25 cellular contexts compared by ENCODE assay signal in the genomic region with DNA sequence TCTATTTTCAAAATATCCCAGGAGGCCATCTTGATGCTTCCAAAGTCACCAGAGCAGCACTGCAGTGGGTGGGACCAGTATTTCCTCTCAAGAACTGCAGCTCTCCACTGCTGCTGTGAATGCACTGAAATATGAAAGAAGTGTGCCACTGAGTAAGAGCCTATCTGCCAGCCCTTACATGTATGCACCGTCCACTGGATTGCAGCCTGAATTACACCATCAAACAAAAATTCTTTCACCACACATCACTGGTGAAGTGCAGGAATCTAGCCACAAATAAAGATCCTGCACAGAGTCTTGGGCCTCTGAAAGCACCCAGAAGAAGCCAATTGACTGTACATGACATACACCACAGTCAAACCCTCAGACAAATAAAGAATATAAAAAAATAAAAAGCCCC.
DNase-seq lines count a peak whose midpoint lies in the region; ATAC-seq and TF ChIP-seq lines count a peak whose summit lies in the region.
"Had no signal": no experiment of that assay in that cellular context is flagged by ENCODE, and none has a peak within 500 bp of the region (broad histone marks: within the 10 kb centered on the region; RNA-seq: fewer than 3 reads in every experiment).

No MANE protein-coding gene starts in this region.

- H3K9me3 ChIP-seq in adipocyte (ENCODE audit: control insufficient read depth, low read length) (peaks cover 12% of the 10 kb centered on the region), fibroblast of lung (ENCODE audit: control insufficient read depth, insufficient read depth, low read depth, low read length) (no peaks in the 10 kb centered on the region), Caco-2 (no peaks in the 10 kb centered on the region)
- H3K9me3 ChIP-seq: SK-N-SH had no signal

- no peak overlapping the region for H3K9ac ChIP-seq in adipocyte (ENCODE audit: low read length)
- H3K9ac ChIP-seq in fibroblast of lung (ENCODE audit: insufficient read depth, low read length): no peak overlapping the region
- H3K9ac ChIP-seq: SK-N-SH had no signal

- intact Hi-C loops in Caco-2 (cut with micrococcal nuclease; ENCODE audit: unreplicated experiment): no loop called here

- H3K36me3 ChIP-seq in adipocyte (ENCODE audit: control insufficient read depth, insufficient read depth, low read length, severe bottlenecking) (no peaks in the 10 kb centered on the region), fibroblast of lung (ENCODE audit: control insufficient read depth, insufficient read depth, low read length) (no peaks in the 10 kb centered on the region), Caco-2 (ENCODE audit: control insufficient read depth, insufficient read depth, low read length) (no peaks in the 10 kb centered on the region)
- H3K36me3 ChIP-seq: left ventricle myocardium inferior had no signal

- no peak overlapping the region for H3K4me3 ChIP-seq in adipocyte (ENCODE audit: low read length)
- H3K4me3 ChIP-seq in fibroblast of lung (replicated peaks in 1 of 4; ENCODE audit: control extremely low read depth in 1 of 4, insufficient read depth in 1 of 4, low read depth in 3 of 4, low read length in 4 of 4): no peak overlapping the region
- no peak overlapping the region for H3K4me3 ChIP-seq in Caco-2 (ENCODE audit: low read depth, low read length)
- H3K4me3 ChIP-seq: left ventricle myocardium inferior had no signal

- H3K4me3 Mint-ChIP-seq in Caco-2 (ENCODE audit: unreplicated experiment): no peak overlapping the region
- no peak overlapping the region for H3K4me3 Mint-ChIP-seq in activated CD4-positive, alpha-beta T cell treated with anti-CD3 and anti-CD28 coated beads, Interleukin-2, amount 10 ng/mL, durations not matched to agents 7 days and 5 days
- H3K4me3 Mint-ChIP-seq: activated B cell treated with CpG ODN at 0.5 μM for 24 hours; activated CD8-positive, alpha-beta T cell treated with anti-CD3 and anti-CD28 coated beads, Interleukin-2, amount 10 ng/mL, durations not matched to agents 7 days and 5 days; activated T-cell treated with anti-CD3 and anti-CD28 coated beads, Interleukin-2, amount 50 U/mL, for 24 hours; stimulated activated naive B cell treated with anti-CD40 and anti-IgM and Interleukin-4, amounts not matched to agents 10 μg/mL and 1 μg/mL and 100 μg/mL, for 72 hours had no signal

- no peaks in the 10 kb centered on the region for H4K20me1 ChIP-seq in fibroblast of lung (ENCODE audit: control insufficient read depth, extremely low read depth, insufficient read depth, low read length)

- peaks cover 24% of the 10 kb centered on the region for H3K27me3 Mint-ChIP-seq in Caco-2 (ENCODE audit: insufficient read depth, unreplicated experiment)
- peaks cover 12% of the 10 kb centered on the region for H3K27me3 Mint-ChIP-seq in activated CD4-positive, alpha-beta T cell treated with anti-CD3 and anti-CD28 coated beads, Interleukin-2, amount 10 ng/mL, durations not matched to agents 7 days and 5 days

- peaks cover 14% of the 10 kb centered on the region for H3K4me1 ChIP-seq in adipocyte (ENCODE audit: control insufficient read depth, insufficient read depth, low read length)
- H3K4me1 ChIP-seq in fibroblast of lung (ENCODE audit: control insufficient read depth, extremely low read depth, insufficient read depth, low read length): no peaks in the 10 kb centered on the region
- H3K4me1 ChIP-seq in Caco-2: no peaks in the 10 kb centered on the region

- no peaks in the 10 kb centered on the region for H3K36me3 Mint-ChIP-seq in Caco-2 (ENCODE audit: insufficient read depth, unreplicated experiment)
- no peaks in the 10 kb centered on the region for H3K36me3 Mint-ChIP-seq in activated CD4-positive, alpha-beta T cell treated with anti-CD3 and anti-CD28 coated beads, Interleukin-2, amount 10 ng/mL, durations not matched to agents 7 days and 5 days (ENCODE audit: low read depth)
- H3K36me3 Mint-ChIP-seq: stimulated activated naive B cell treated with anti-CD40 and anti-IgM and Interleukin-4, amounts not matched to agents 10 μg/mL and 1 μg/mL and 100 μg/mL, for 72 hours had no signal

- H3K79me2 ChIP-seq in fibroblast of lung (ENCODE audit: control insufficient read depth, insufficient read depth, low read length): no peaks in the 10 kb centered on the region

- no peak overlapping the region for H3K4me2 ChIP-seq in fibroblast of lung (ENCODE audit: extremely low read depth, insufficient read depth, low read length)
- H3K4me2 ChIP-seq: SK-N-SH had no signal

- TF ChIP-seq CTCF in fibroblast of lung (conservative IDR thresholded peaks at IDR 0.05 in 1 of 2, IDR thresholded peaks at IDR 0.05 in 1 of 2; ENCODE audit: low read depth in 1 of 2, low read length in 2 of 2) (no peak), Caco-2 (IDR thresholded peaks at IDR 0.05; ENCODE audit: insufficient read depth in 1 of 2, low read depth in 1 of 2, low read length in 1 of 2, severe bottlenecking in 1 of 2, unreplicated experiment in 1 of 2) (no peak)

- no peak overlapping the region for H3K27ac ChIP-seq in fibroblast of lung (ENCODE audit: insufficient read depth, low read length)
- H3K27ac ChIP-seq: left ventricle myocardium inferior had no signal

- H2AFZ ChIP-seq in fibroblast of lung (ENCODE audit: low read length): no peak overlapping the region

- CTCF ChIA-PET in Caco-2 (lab: Charles Lee): no interaction called here
- CTCF ChIA-PET in activated CD4-positive, alpha-beta T cell treated with anti-CD3 and anti-CD28 coated beads, Interleukin-2, amount 10 ng/mL, durations not matched to agents 7 days and 5 days (lab: Charles Lee): no interaction called here

- ATAC-seq in left lobe of liver: no peak
- ATAC-seq: activated CD8-positive, alpha-beta T cell treated with anti-CD3 and anti-CD28 coated beads, Interleukin-2, amount 10 ng/mL, durations not matched to agents 7 days and 5 days; stimulated activated naive B cell treated with anti-CD40 and anti-IgM and Interleukin-4, amounts not matched to agents 10 μg/mL and 1 μg/mL and 100 μg/mL, for 72 hours had no signal

- no TSS peak for BruUV-seq in Caco-2 (replicated peaks; lab: Mats Ljungman, UMichigan)

- no peaks in the 10 kb centered on the region for H3K9me3 Mint-ChIP-seq in Caco-2 (ENCODE audit: unreplicated experiment)
- no peaks in the 10 kb centered on the region for H3K9me3 Mint-ChIP-seq in activated CD4-positive, alpha-beta T cell treated with anti-CD3 and anti-CD28 coated beads, Interleukin-2, amount 10 ng/mL, durations not matched to agents 7 days and 5 days
- H3K9me3 Mint-ChIP-seq: activated B cell treated with CpG ODN at 0.5 μM for 24 hours had no signal

- POLR2A ChIA-PET in Caco-2 (lab: Charles Lee): no interaction called here
- POLR2A ChIA-PET in activated CD4-positive, alpha-beta T cell treated with anti-CD3 and anti-CD28 coated beads, Interleukin-2, amount 10 ng/mL, durations not matched to agents 7 days and 5 days (lab: Charles Lee): no interaction called here

- no peaks in the 10 kb centered on the region for H3K4me1 Mint-ChIP-seq in Caco-2 (ENCODE audit: low read depth, unreplicated experiment)
- no peaks in the 10 kb centered on the region for H3K4me1 Mint-ChIP-seq in activated CD4-positive, alpha-beta T cell treated with anti-CD3 and anti-CD28 coated beads, Interleukin-2, amount 10 ng/mL, durations not matched to agents 7 days and 5 days
- H3K4me1 Mint-ChIP-seq: activated B cell treated with CpG ODN at 0.5 μM for 24 hours; stimulated activated naive B cell treated with anti-CD40 and anti-IgM and Interleukin-4, amounts not matched to agents 10 μg/mL and 1 μg/mL and 100 μg/mL, for 72 hours had no signal

- H3K27me3 ChIP-seq in adipocyte (replicated peaks; ENCODE audit: control insufficient read depth, insufficient read depth, low read length) (no peaks in the 10 kb centered on the region), fibroblast of lung (ENCODE audit: control insufficient read depth, insufficient read depth, low read length) (no peaks in the 10 kb centered on the region), Caco-2 (replicated peaks; ENCODE audit: control insufficient read depth, insufficient read depth, low read length) (no peaks in the 10 kb centered on the region; the same call in 1 of the 2 replicates)

- peak; percentile 10 for DNase-seq in ELR (ENCODE audit: low read depth)
- peak; percentile 28 for DNase-seq in adipocyte (ENCODE audit: low read depth)
- peak; percentile 21 to 85 for DNase-seq in fibroblast of lung (ENCODE audit: low read depth in 2 of 2)
- peak; percentile 53 for DNase-seq in non-pigmented ciliary epithelial cell (ENCODE audit: low read depth)
- DNase-seq in Ammon's horn (ENCODE audit: low spot score): no peak
- DNase-seq in Caco-2: no peak
- no peak for DNase-seq in activated CD4-positive, alpha-beta T cell treated with anti-CD3 and anti-CD28 coated beads, Interleukin-2, amount 10 ng/mL, durations not matched to agents 7 days and 5 days
- no peak for DNase-seq in left lobe of liver (ENCODE audit: low spot score)
- DNase-seq: activated B cell treated with CpG ODN at 0.5 μM for 24 hours; activated CD8-positive, alpha-beta T cell treated with anti-CD3 and anti-CD28 coated beads, Interleukin-2, amount 10 ng/mL, durations not matched to agents 7 days and 5 days; activated naive CD4-positive, alpha-beta T cell treated with Interleukin-2 at 50 U/mL for 16 hours; activated T-cell treated with anti-CD3 and anti-CD28 coated beads, Interleukin-2, amount 50 U/mL, for 24 hours; AML-193; aorta; cortex of kidney; DMS79 treated with DMSO at 0.1 percent for 48 hours; glutamatergic neuron; Kasumi-1; left ventricle myocardium inferior; NCI-H1105 treated with DMSO at 0.1 percent for 48 hours; NCI-H524 treated with DMSO at 0.1 percent for 48 hours; RPMI8226; SK-N-SH; stimulated activated naive B cell treated with anti-CD40 and anti-IgM and Interleukin-4, amounts not matched to agents 10 μg/mL and 1 μg/mL and 100 μg/mL, for 72 hours had no signal

- H3K27ac Mint-ChIP-seq in Caco-2 (ENCODE audit: unreplicated experiment): no peak overlapping the region
- H3K27ac Mint-ChIP-seq in activated CD4-positive, alpha-beta T cell treated with anti-CD3 and anti-CD28 coated beads, Interleukin-2, amount 10 ng/mL, durations not matched to agents 7 days and 5 days: no peak overlapping the region
- H3K27ac Mint-ChIP-seq: activated B cell treated with CpG ODN at 0.5 μM for 24 hours; activated CD8-positive, alpha-beta T cell treated with anti-CD3 and anti-CD28 coated beads, Interleukin-2, amount 10 ng/mL, durations not matched to agents 7 days and 5 days; activated T-cell treated with anti-CD3 and anti-CD28 coated beads, Interleukin-2, amount 50 U/mL, for 24 hours; progenitor cell of endocrine pancreas; stimulated activated naive B cell treated with anti-CD40 and anti-IgM and Interleukin-4, amounts not matched to agents 10 μg/mL and 1 μg/mL and 100 μg/mL, for 72 hours had no signal

Comparison
In these comparisons a context has a peak if more than half of its experiments do, and no peak if none do; other contexts are left out.
1. DNase-seq: peak in ELR (single experiment), adipocyte (single experiment), fibroblast of lung (2 of 2) and non-pigmented ciliary epithelial cell (single experiment); none in Ammon's horn (single experiment), Caco-2 (0 of 2), activated CD4-positive, alpha-beta T cell treated with anti-CD3 and anti-CD28 coated beads, Interleukin-2, amount 10 ng/mL, durations not matched to agents 7 days and 5 days (single experiment) and left lobe of liver (single experiment).